ENCODE assay signal across 1 cellular context in genomic region chr2:168480825-168481585, GRCh38.
TF ChIP-seq lines count a peak whose summit lies in the region.

No MANE protein-coding gene starts in this region.

TF ChIP-seq in GM23338, 12 proteins besides CTCF, POLR2A, EP300 and RAD21:
- no peak for TF ChIP-seq ZNF331 (CRISPR knock-in tag; IDR thresholded peaks at IDR 0.05; ENCODE audit: low read depth)
- TF ChIP-seq EZH2phosphoT487 (IDR thresholded peaks at IDR 0.05; ENCODE audit: unreplicated experiment), result no peak
- TF ChIP-seq ETS1 (IDR thresholded peaks at IDR 0.05), result no peak
- no peak for TF ChIP-seq REST (IDR thresholded peaks at IDR 0.05; ENCODE audit: unreplicated experiment)
- TF ChIP-seq JUNB (IDR thresholded peaks at IDR 0.05; ENCODE audit: unreplicated experiment), result no peak
- no peak for TF ChIP-seq POLR2AphosphoS5 (IDR thresholded peaks at IDR 0.05; ENCODE audit: low read depth)
- TF ChIP-seq STAT1 (IDR thresholded peaks at IDR 0.05; ENCODE audit: unreplicated experiment), result no peak
- TF ChIP-seq ZNF114 (CRISPR knock-in tag; IDR thresholded peaks at IDR 0.05), result no peak
- TF ChIP-seq CREB1 (CRISPR knock-in tag; IDR thresholded peaks at IDR 0.05; ENCODE audit: low read depth), result no peak
- TF ChIP-seq NANOG (IDR thresholded peaks at IDR 0.05; ENCODE audit: borderline replicate concordance), result no peak
- no peak for TF ChIP-seq ZNF462 (CRISPR knock-in tag; IDR thresholded peaks at IDR 0.05)
